ENCODE assay signal across 22 cellular contexts in genomic region chr14:77812028-77812427, GRCh38. TPM values are rescaled to one million over a fixed set of nuclear protein-coding genes. Genes with fewer than 3 reads are reported as not detected.
DNase-seq lines count a peak whose midpoint lies in the region; ATAC-seq, FAIRE-seq and TF ChIP-seq lines count a peak whose summit lies in the region.
"Had no signal": no experiment of that assay in that cellular context is flagged by ENCODE, and none has a peak within 500 bp of the region (broad histone marks: within the 10 kb centered on the region; RNA-seq: fewer than 3 reads in every experiment).

No MANE protein-coding gene starts in this region.

- intact Hi-C loops in CD14-positive monocyte (cut with micrococcal nuclease): no loop called here

- DNase-seq in A549 (ENCODE audit: low read depth in 1 of 2, low spot score in 1 of 2) (no peak), foreskin melanocyte (no peak), CD14-positive monocyte (ENCODE audit: low spot score) (no peak), HPDE6-E6E7 (ENCODE audit: extremely low spot score) (no peak), MV-4-11 (lab: John Stamatoyannopoulos, UW) (no peak)
- DNase-seq: activated CD4-positive, alpha-beta T cell treated with anti-CD3 and anti-CD28 coated beads, Interleukin-2, amount 50 U/mL, for 48 hours; activated T-cell treated with anti-CD3 and anti-CD28 coated beads, Interleukin-2, amount 50 U/mL, for 24 hours; foreskin fibroblast; GF-D8; GOT3; left cardiac atrium; stimulated activated CD4-positive, alpha-beta T cell treated with anti-CD3 and anti-CD28 coated beads, Interleukin-12 subunit alpha, Interleukin-12 subunit beta, amount 100 ng/mL, for 4 hours; stimulated activated naive B cell treated with anti-CD40 and anti-IgM and Interleukin-4, amounts not matched to agents 10 μg/mL and 1 μg/mL and 100 μg/mL, for 72 hours; SW 1271; transverse colon had no signal

- no peak overlapping the region for H3K4me3 ChIP-seq in A549
- H3K4me3 ChIP-seq: coronary artery, transverse colon had no signal

- H3K27ac Mint-ChIP-seq in CD14-positive monocyte: peak overlapping the region in 1 of 7 donors; percentile 7
- H3K27ac Mint-ChIP-seq: activated T-cell treated with anti-CD3 and anti-CD28 coated beads, Interleukin-2, amount 50 U/mL, for 24 hours; stimulated activated naive B cell treated with anti-CD40 and anti-IgM and Interleukin-4, amounts not matched to agents 10 μg/mL and 1 μg/mL and 100 μg/mL, for 72 hours had no signal

- H3K9me3 ChIP-seq in A549: no peaks in the 10 kb centered on the region
- H3K9me3 ChIP-seq: transverse colon had no signal

- no peak overlapping the region for H3K4me3 Mint-ChIP-seq in CD14-positive monocyte
- H3K4me3 Mint-ChIP-seq: activated T-cell treated with anti-CD3 and anti-CD28 coated beads, Interleukin-2, amount 50 U/mL, for 24 hours; stimulated activated naive B cell treated with anti-CD40 and anti-IgM and Interleukin-4, amounts not matched to agents 10 μg/mL and 1 μg/mL and 100 μg/mL, for 72 hours had no signal

- H3K27ac ChIP-seq in A549: no peak overlapping the region
- H3K27ac ChIP-seq: C4-2B, coronary artery, transverse colon had no signal

- no peaks in the 10 kb centered on the region for H3K9me3 Mint-ChIP-seq in CD14-positive monocyte
- H3K9me3 Mint-ChIP-seq: activated naive CD4-positive, alpha-beta T cell treated with anti-CD3 and anti-CD28 coated beads, Interleukin-2, amount 50 U/mL, for 72 hours; activated T-cell treated with anti-CD3 and anti-CD28 coated beads, Interleukin-2, amount 50 U/mL, for 24 hours had no signal

- TF ChIP-seq CTCF in A549 (IDR thresholded peaks at IDR 0.05) (no peak), CD14-positive monocyte (IDR thresholded peaks at IDR 0.05) (no peak)

- no peaks in the 10 kb centered on the region for H3K4me1 ChIP-seq in A549

- no peak for TF ChIP-seq EP300 in A549 (IDR thresholded peaks at IDR 0.05)

- no peaks in the 10 kb centered on the region for H3K27me3 Mint-ChIP-seq in CD14-positive monocyte (ENCODE audit: low read depth in 3 of 3)
- H3K27me3 Mint-ChIP-seq: activated T-cell treated with anti-CD3 and anti-CD28 coated beads, Interleukin-2, amount 50 U/mL, for 24 hours; stimulated activated naive B cell treated with anti-CD40 and anti-IgM and Interleukin-4, amounts not matched to agents 10 μg/mL and 1 μg/mL and 100 μg/mL, for 72 hours had no signal

- H3K36me3 Mint-ChIP-seq in CD14-positive monocyte: no peaks in the 10 kb centered on the region
- H3K36me3 Mint-ChIP-seq: activated naive CD4-positive, alpha-beta T cell treated with anti-CD3 and anti-CD28 coated beads, Interleukin-2, amount 50 U/mL, for 72 hours had no signal

- 96% methylated on average over 2 of the region's 2 CpGs for WGBS in A549 (ENCODE audit: missing lambda C conversion rate)

- TF ChIP-seq RAD21 in A549 (conservative IDR thresholded peaks at IDR 0.05 in 1 of 2, IDR thresholded peaks at IDR 0.05 in 1 of 2): no peak

- no peak for ATAC-seq in A549
- peak; percentile 69 for ATAC-seq in GM18873 (IDR thresholded peaks at IDR 0.05; ENCODE audit: low FRiP score, unreplicated experiment)
- ATAC-seq in HG02678 (IDR thresholded peaks at IDR 0.05; ENCODE audit: unreplicated experiment): peak; percentile 69
- ATAC-seq in HG03378 (IDR thresholded peaks at IDR 0.05; ENCODE audit: unreplicated experiment): peak; percentile 70
- ATAC-seq: activated naive CD4-positive, alpha-beta T cell treated with anti-CD3 and anti-CD28 coated beads, Interleukin-2, amount 50 U/mL, for 72 hours; left cardiac atrium had no signal

- FAIRE-seq in A549 (lab: Jason Lieb, UNC): no peak
- FAIRE-seq: endothelial cell of umbilical vein had no signal

- POLR2A ChIA-PET in A549 (lab: Yijun Ruan, JAX): no interaction called here

- no peak for TF ChIP-seq POLR2A in A549 (IDR thresholded peaks at IDR 0.05; ENCODE audit: low read length)

- CTCF ChIA-PET in A549 (lab: Yijun Ruan, JAX): no interaction called here

- peaks cover 9% of the 10 kb centered on the region for H3K4me1 Mint-ChIP-seq in CD14-positive monocyte

- no peak overlapping the region for H3K4me2 ChIP-seq in A549

TF ChIP-seq in A549, 52 proteins besides CTCF, POLR2A, EP300 and RAD21:
- TF ChIP-seq, protein P1, sequence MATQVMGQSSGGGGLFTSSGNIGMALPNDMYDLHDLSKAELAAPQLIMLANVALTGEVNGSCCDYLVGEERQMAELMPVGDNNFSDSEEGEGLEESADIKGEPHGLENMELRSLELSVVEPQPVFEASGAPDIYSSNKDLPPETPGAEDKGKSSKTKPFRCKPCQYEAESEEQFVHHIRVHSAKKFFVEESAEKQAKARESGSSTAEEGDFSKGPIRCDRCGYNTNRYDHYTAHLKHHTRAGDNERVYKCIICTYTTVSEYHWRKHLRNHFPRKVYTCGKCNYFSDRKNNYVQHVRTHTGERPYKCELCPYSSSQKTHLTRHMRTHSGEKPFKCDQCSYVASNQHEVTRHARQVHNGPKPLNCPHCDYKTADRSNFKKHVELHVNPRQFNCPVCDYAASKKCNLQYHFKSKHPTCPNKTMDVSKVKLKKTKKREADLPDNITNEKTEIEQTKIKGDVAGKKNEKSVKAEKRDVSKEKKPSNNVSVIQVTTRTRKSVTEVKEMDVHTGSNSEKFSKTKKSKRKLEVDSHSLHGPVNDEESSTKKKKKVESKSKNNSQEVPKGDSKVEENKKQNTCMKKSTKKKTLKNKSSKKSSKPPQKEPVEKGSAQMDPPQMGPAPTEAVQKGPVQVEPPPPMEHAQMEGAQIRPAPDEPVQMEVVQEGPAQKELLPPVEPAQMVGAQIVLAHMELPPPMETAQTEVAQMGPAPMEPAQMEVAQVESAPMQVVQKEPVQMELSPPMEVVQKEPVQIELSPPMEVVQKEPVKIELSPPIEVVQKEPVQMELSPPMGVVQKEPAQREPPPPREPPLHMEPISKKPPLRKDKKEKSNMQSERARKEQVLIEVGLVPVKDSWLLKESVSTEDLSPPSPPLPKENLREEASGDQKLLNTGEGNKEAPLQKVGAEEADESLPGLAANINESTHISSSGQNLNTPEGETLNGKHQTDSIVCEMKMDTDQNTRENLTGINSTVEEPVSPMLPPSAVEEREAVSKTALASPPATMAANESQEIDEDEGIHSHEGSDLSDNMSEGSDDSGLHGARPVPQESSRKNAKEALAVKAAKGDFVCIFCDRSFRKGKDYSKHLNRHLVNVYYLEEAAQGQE (IDR thresholded peaks at IDR 0.05): no peak
- TF ChIP-seq MAFK (IDR thresholded peaks at IDR 0.05; ENCODE audit: partially characterized antibody): peak; percentile 73

RNA-seq across cellular contexts. Expression of gene ADCK1, which starts 12.1 kb away (rescaled TPM):
- polyA plus RNA-seq in A549 (2011; rRNA removed): 8.1 and 10.0 TPM in 2 replicates
- 8.0 and 9.7 TPM in 2 replicates for polyA plus RNA-seq in A549 (2012; cell fraction: cytosol; rRNA removed)
- 27.1 and 32.8 TPM in 2 replicates for polyA plus RNA-seq in A549 (2012; cell fraction: nucleus; rRNA removed)
- polyA plus RNA-seq in A549 (2017; fragmentation: RNase III; extraction: RNeasy Plus Mini Kit Qiagen cat#74134 plus additional on column Dnase treatment): 6.3 to 7.3 TPM (median 6.6 TPM) in 3 replicates
- 8.9 and 10.4 TPM in 2 replicates for polyA minus RNA-seq in A549 (2011; rRNA and poly(A)+ RNA removed)
- polyA plus RNA-seq in CD14-positive monocyte: 1 to 10 TPM; 3.7 to 5.4 TPM

RNA-seq across cellular contexts. Expression of gene SNW1, which starts 51.1 kb away (rescaled TPM):
- polyA plus RNA-seq in A549 (2011; rRNA removed) (68.1 and 84.0 TPM in 2 replicates), A549 (2017; fragmentation: RNase III; extraction: RNeasy Plus Mini Kit Qiagen cat#74134 plus additional on column Dnase treatment) (64.8 to 70.4 TPM (median 65.3 TPM) in 3 replicates), CD14-positive monocyte (10 to 100 TPM; 50.6 to 74.6 TPM)
- polyA plus RNA-seq in A549 (2012; cell fraction: cytosol; rRNA removed): 21.5 and 23.2 TPM in 2 replicates
- 9.6 and 15.6 TPM in 2 replicates for polyA plus RNA-seq in A549 (2012; cell fraction: nucleus; rRNA removed)
- 24.6 and 24.7 TPM in 2 replicates for polyA minus RNA-seq in A549 (2011; rRNA and poly(A)+ RNA removed)

Comparison
In these comparisons a context has a peak if more than half of its experiments do, and no peak if none do; other contexts are left out.
1. ATAC-seq: peak in GM18873 (single experiment), HG02678 (single experiment) and HG03378 (single experiment); none in A549 (0 of 2).